21 cellular contexts compared by ENCODE assay signal in genomic region chr1:37393173-37393572, GRCh38.
DNase-seq lines count a peak whose midpoint lies in the region; ATAC-seq and TF ChIP-seq lines count a peak whose summit lies in the region.
"Had no signal": no experiment of that assay in that cellular context is flagged by ENCODE, and none has a peak within 500 bp of the region (broad histone marks: within the 10 kb centered on the region; RNA-seq: fewer than 3 reads in every experiment).

No MANE protein-coding gene starts in this region.

- intact Hi-C loops in sigmoid colon (cut with DNase I): no loop called here

- TF ChIP-seq CTCF in WERI-Rb-1 (IDR thresholded peaks at IDR 0.05; ENCODE audit: low read depth, low read length): no peak
- TF ChIP-seq CTCF in sigmoid colon (IDR thresholded peaks at IDR 0.05): no peak

- H3K9me3 ChIP-seq in WERI-Rb-1 (ENCODE audit: severe bottlenecking) (no peaks in the 10 kb centered on the region), sigmoid colon (no peaks in the 10 kb centered on the region)
- H3K9me3 ChIP-seq: testis had no signal

- TF ChIP-seq POLR2A in sigmoid colon (IDR thresholded peaks at IDR 0.05): no peak

- no peaks in the 10 kb centered on the region for H3K27me3 ChIP-seq in WERI-Rb-1 (ENCODE audit: insufficient read depth, low read depth, severe bottlenecking)
- peaks cover 7 to 73% (median 32%) of the 10 kb centered on the region in 3 donors for H3K27me3 ChIP-seq in sigmoid colon
- H3K27me3 ChIP-seq: testis had no signal

- H3K4me3 ChIP-seq in WERI-Rb-1 (ENCODE audit: low read depth, low read length) (no peak overlapping the region), sigmoid colon (no peak overlapping the region)
- H3K4me3 ChIP-seq: smooth muscle cell, testis had no signal

- peak overlapping the region; percentile 69 for H3K27ac ChIP-seq in WERI-Rb-1
- H3K27ac ChIP-seq in sigmoid colon: no peak overlapping the region
- H3K27ac ChIP-seq: parathyroid adenoma, testis had no signal

- no peak for TF ChIP-seq EP300 in sigmoid colon (IDR thresholded peaks at IDR 0.05)

- DNase-seq in DMS153 treated with DMSO at 0.1 percent for 48 hours (lab: John Stamatoyannopoulos, UW; ENCODE audit: unreplicated experiment): peak; percentile 72
- peak; percentile 68 for DNase-seq in NCI-H128 (lab: John Stamatoyannopoulos, UW; ENCODE audit: unreplicated experiment)
- peak; percentile 20 for DNase-seq in NCI-H2227 treated with DMSO at 0.1 percent for 48 hours (lab: John Stamatoyannopoulos, UW)
- no peak for DNase-seq in WERI-Rb-1
- DNase-seq in CD1c-positive myeloid dendritic cell (ENCODE audit: extremely low spot score): no peak
- DNase-seq in sigmoid colon: no peak
- DNase-seq: activated CD4-positive, alpha-beta T cell treated with anti-CD3 and anti-CD28 coated beads for 36 hours; activated CD8-positive, alpha-beta T cell treated with anti-CD3 and anti-CD28 coated beads, Interleukin-2, amount 10 ng/mL, durations not matched to agents 7 days and 5 days; activated naive CD4-positive, alpha-beta T cell treated with anti-CD3 and anti-CD28 coated beads for 36 hours; CD4-positive, alpha-beta memory T cell; erythroblast; NCI-H1048; NCI-H446 treated with DMSO at 0.1 percent for 48 hours; nephron progenitor cell; SHP77; stimulated activated naive CD4-positive, alpha-beta T cell; testis had no signal

- WGBS in sigmoid colon, 2 donors: 60 to 77% methylated on average over 3 of the region's 3 CpGs

- no peaks in the 10 kb centered on the region for H3K4me1 ChIP-seq in sigmoid colon
- H3K4me1 ChIP-seq: parathyroid adenoma, testis had no signal

- H3K36me3 ChIP-seq in WERI-Rb-1: no peaks in the 10 kb centered on the region
- H3K36me3 ChIP-seq in sigmoid colon: no peaks in the 10 kb centered on the region

- ATAC-seq in activated CD4-positive, CD25-positive, alpha-beta regulatory T cell treated with anti-CD3 and anti-CD28 coated beads, Interleukin-2, amount 50 U/mL, for 24 hours: no peak
- ATAC-seq: activated CD4-positive, alpha-beta T cell treated with anti-CD3 and anti-CD28 coated beads for 36 hours; activated CD8-positive, alpha-beta T cell treated with anti-CD3 and anti-CD28 coated beads, Interleukin-2, amount 10 ng/mL, durations not matched to agents 7 days and 5 days; left lobe of liver had no signal

Comparison
In these comparisons a context has a peak if more than half of its experiments do, and no peak if none do; other contexts are left out.
1. DNase-seq: peak in DMS153 treated with DMSO at 0.1 percent for 48 hours (single experiment), NCI-H128 (single experiment) and NCI-H2227 treated with DMSO at 0.1 percent for 48 hours (single experiment); none in WERI-Rb-1 (single experiment), CD1c-positive myeloid dendritic cell (single experiment) and sigmoid colon (single experiment).